In the genomic region with DNA sequence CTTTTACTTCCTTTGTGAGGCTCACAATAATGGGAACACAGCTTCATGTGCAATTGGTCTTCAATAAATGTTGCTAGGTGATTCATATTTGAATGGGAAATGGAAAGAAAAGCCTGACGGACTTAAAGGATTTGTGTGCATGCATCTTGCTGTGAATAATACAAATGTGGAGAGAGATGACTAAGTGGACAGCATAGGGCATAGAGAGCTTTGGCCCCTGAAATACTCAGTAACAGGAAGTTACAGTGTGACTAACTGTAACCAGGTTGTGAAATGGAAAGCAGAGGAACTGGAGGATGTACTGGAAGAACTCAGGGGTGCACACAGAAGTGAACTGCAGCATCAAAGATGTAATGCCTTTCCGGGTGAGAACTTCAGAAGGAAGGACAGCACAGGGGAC, we compare ENCODE assay signal across 9 cellular contexts.
DNase-seq lines count a peak whose midpoint lies in the region; TF ChIP-seq lines count a peak whose summit lies in the region.
"Had no signal": no experiment of that assay in that cellular context is flagged by ENCODE, and none has a peak within 500 bp of the region (broad histone marks: within the 10 kb centered on the region; RNA-seq: fewer than 3 reads in every experiment).

No MANE protein-coding gene starts in this region.

- H3F3A ChIP-seq in neural progenitor cell (ENCODE audit: low read depth), result peaks cover 43% of the 10 kb centered on the region

- no peaks in the 10 kb centered on the region for H3K27me3 ChIP-seq in neural progenitor cell

- no peak overlapping the region for H3K4me3 ChIP-seq in neural progenitor cell

- H3K79me2 ChIP-seq in neural progenitor cell (ENCODE audit: low read depth), result no peaks in the 10 kb centered on the region

- no peak overlapping the region for H3K9ac ChIP-seq in neural progenitor cell

- no peaks in the 10 kb centered on the region for H3K9me3 ChIP-seq in neural progenitor cell (ENCODE audit: low read depth)

- H3K4me3 Mint-ChIP-seq in neural progenitor cell, result no peak overlapping the region
- H3K4me3 Mint-ChIP-seq: activated naive CD8-positive, alpha-beta T cell treated with anti-CD3 and anti-CD28 coated beads, Interleukin-2, amount 10 ng/mL, durations not matched to agents 7 days and 5 days had no signal

- peaks cover 3% of the 10 kb centered on the region for H3K36me3 Mint-ChIP-seq in neural progenitor cell

- H3K27me3 Mint-ChIP-seq in neural progenitor cell (ENCODE audit: insufficient read depth, low read depth), result no peaks in the 10 kb centered on the region
- H3K27me3 Mint-ChIP-seq: activated naive CD8-positive, alpha-beta T cell treated with anti-CD3 and anti-CD28 coated beads, Interleukin-2, amount 10 ng/mL, durations not matched to agents 7 days and 5 days had no signal

- peaks cover 3% of the 10 kb centered on the region for H3K9me3 Mint-ChIP-seq in neural progenitor cell

- peaks cover 41% of the 10 kb centered on the region for H3K4me1 ChIP-seq in neural progenitor cell

- H3K27ac Mint-ChIP-seq in neural progenitor cell, result peak overlapping the region; percentile 40
- H3K27ac Mint-ChIP-seq: activated naive CD8-positive, alpha-beta T cell treated with anti-CD3 and anti-CD28 coated beads, Interleukin-2, amount 10 ng/mL, durations not matched to agents 7 days and 5 days had no signal

- no peak overlapping the region for H3K27ac ChIP-seq in neural progenitor cell

- no peak overlapping the region for H2AFZ ChIP-seq in neural progenitor cell (replicated peaks)

- DNase-seq in GM04503 (ENCODE audit: low read depth) (peak; percentile 91), NOMO-1 (lab: John Stamatoyannopoulos, UW; ENCODE audit: unreplicated experiment in 2 of 2) (peak; percentile 90 to 98), dermis blood vessel endothelial cell (peak; percentile 94), neural progenitor cell (ENCODE audit: low spot score) (no peak), cortex of kidney (lab: John Stamatoyannopoulos, UW) (no peak), NCI-H1092 treated with DMSO at 0.1 percent for 48 hours (lab: John Stamatoyannopoulos, UW) (no peak)
- no peak for DNase-seq in activated CD4-positive, alpha-beta T cell treated with anti-CD3 and anti-CD28 coated beads for 48 hours
- DNase-seq in activated CD4-positive, alpha-beta T cell treated with anti-CD3 and anti-CD28 coated beads for 1 hour, result no peak
- DNase-seq: activated naive CD8-positive, alpha-beta T cell treated with anti-CD3 and anti-CD28 coated beads, Interleukin-2, amount 10 ng/mL, durations not matched to agents 7 days and 5 days had no signal

- no peaks in the 10 kb centered on the region for H3K36me3 ChIP-seq in neural progenitor cell

- no peak for TF ChIP-seq CTCF in neural progenitor cell (IDR thresholded peaks at IDR 0.05)

- H3K4me2 ChIP-seq in neural progenitor cell, result no peak overlapping the region

- peaks cover 40% of the 10 kb centered on the region for H3K4me1 Mint-ChIP-seq in neural progenitor cell

- peaks cover 10% of the 10 kb centered on the region for H4K20me1 ChIP-seq in neural progenitor cell (ENCODE audit: low read depth)

Comparison
In these comparisons a context has a peak if more than half of its experiments do, and no peak if none do; other contexts are left out.
1. DNase-seq: peak in GM04503 (single experiment), NOMO-1 (2 of 2) and dermis blood vessel endothelial cell (single experiment); none in neural progenitor cell (single experiment), cortex of kidney (single experiment), NCI-H1092 treated with DMSO at 0.1 percent for 48 hours (single experiment), activated CD4-positive, alpha-beta T cell treated with anti-CD3 and anti-CD28 coated beads for 48 hours (single experiment) and activated CD4-positive, alpha-beta T cell treated with anti-CD3 and anti-CD28 coated beads for 1 hour (single experiment).